Comparison of ENCODE assay signal across 15 cellular contexts in genomic region chr4:182074139-182074538, GRCh38.
DNase-seq lines count a peak whose midpoint lies in the region; ATAC-seq and TF ChIP-seq lines count a peak whose summit lies in the region.
"Had no signal": no experiment of that assay in that cellular context is flagged by ENCODE, and none has a peak within 500 bp of the region (broad histone marks: within the 10 kb centered on the region; RNA-seq: fewer than 3 reads in every experiment).

No MANE protein-coding gene starts in this region.

- H3K4me2 ChIP-seq in osteoblast (ENCODE audit: insufficient read depth, low read length), result no peak overlapping the region

- TF ChIP-seq CTCF in chondrocyte (IDR thresholded peaks at IDR 0.05), result peak; percentile 18
- no peak for TF ChIP-seq CTCF in nephron (IDR thresholded peaks at IDR 0.05; ENCODE audit: unreplicated experiment in 3 of 3)
- TF ChIP-seq CTCF in osteoblast (IDR thresholded peaks at IDR 0.05; ENCODE audit: extremely low read depth, low read depth, low read length), result no peak

- no peak overlapping the region for H3K27ac ChIP-seq in osteoblast (ENCODE audit: low read depth, low read length)

- ATAC-seq in GM21423 (IDR thresholded peaks at IDR 0.05; ENCODE audit: unreplicated experiment), result no peak
- ATAC-seq in stimulated activated memory B cell treated with anti-CD40 and anti-IgM and Interleukin-4, amounts not matched to agents 10 μg/mL and 1 μg/mL and 100 μg/mL, for 72 hours, result no peak
- ATAC-seq in GM19455 (IDR thresholded peaks at IDR 0.05; ENCODE audit: unreplicated experiment), result no peak

- H3K4me3 Mint-ChIP-seq in chondrocyte (ENCODE audit: unreplicated experiment) (no peak overlapping the region), nephron (no peak overlapping the region)
- no peak overlapping the region for H3K4me3 Mint-ChIP-seq in stimulated activated memory B cell treated with anti-CD40 and anti-IgM and Interleukin-4, amounts not matched to agents 10 μg/mL and 1 μg/mL and 100 μg/mL, for 72 hours
- H3K4me3 Mint-ChIP-seq: B cell; CD4-positive, alpha-beta T cell had no signal

- peak; percentile 10 to 50 for DNase-seq in HAP-1 (ENCODE audit: low spot score in 2 of 2)
- DNase-seq in chondrocyte (ENCODE audit: low spot score), result no peak
- DNase-seq in osteoblast (ENCODE audit: insufficient read length, low spot score, missing footprints), result peak; percentile 62
- DNase-seq in GOT3 (lab: John Stamatoyannopoulos, UW), result no peak
- DNase-seq: ACHN; C1 segment of cervical spinal cord; Calu3; CD4-positive, alpha-beta T cell; DMS 273 treated with DMSO at 0.1 percent for 48 hours had no signal

- peaks cover 42% of the 10 kb centered on the region for H3K36me3 Mint-ChIP-seq in chondrocyte (ENCODE audit: low read depth)
- peaks cover 5% of the 10 kb centered on the region for H3K36me3 Mint-ChIP-seq in nephron (ENCODE audit: low read depth)
- H3K36me3 Mint-ChIP-seq in stimulated activated memory B cell treated with anti-CD40 and anti-IgM and Interleukin-4, amounts not matched to agents 10 μg/mL and 1 μg/mL and 100 μg/mL, for 72 hours, result no peaks in the 10 kb centered on the region
- H3K36me3 Mint-ChIP-seq: IgD-negative memory B cell had no signal

- no peak overlapping the region for H2AFZ ChIP-seq in osteoblast (ENCODE audit: low read length)

- peaks cover 22% of the 10 kb centered on the region for H3K9me3 Mint-ChIP-seq in chondrocyte (ENCODE audit: low read depth)
- peaks cover 3% of the 10 kb centered on the region for H3K9me3 Mint-ChIP-seq in nephron
- H3K9me3 Mint-ChIP-seq in stimulated activated memory B cell treated with anti-CD40 and anti-IgM and Interleukin-4, amounts not matched to agents 10 μg/mL and 1 μg/mL and 100 μg/mL, for 72 hours, result peaks cover 6% of the 10 kb centered on the region

- H4K20me1 ChIP-seq in osteoblast (ENCODE audit: insufficient read depth, low read length), result no peaks in the 10 kb centered on the region

- peaks cover 9% of the 10 kb centered on the region; the same call in 1 of the 2 replicates for H3K4me1 ChIP-seq in HAP-1
- no peaks in the 10 kb centered on the region for H3K4me1 ChIP-seq in osteoblast (ENCODE audit: insufficient read depth, low read length)

- H3K27ac Mint-ChIP-seq in chondrocyte (ENCODE audit: unreplicated experiment), result no peak overlapping the region
- H3K27ac Mint-ChIP-seq in nephron, result peak overlapping the region; percentile 7 to 75 (median 61)
- no peak overlapping the region for H3K27ac Mint-ChIP-seq in stimulated activated memory B cell treated with anti-CD40 and anti-IgM and Interleukin-4, amounts not matched to agents 10 μg/mL and 1 μg/mL and 100 μg/mL, for 72 hours
- H3K27ac Mint-ChIP-seq: B cell; CD4-positive, alpha-beta T cell; IgD-negative memory B cell had no signal

- in situ Hi-C loops in HAP-1 (cut with MboI; ENCODE audit: low sequenced_read_pairs), result no loop called here

- H3K4me3 ChIP-seq in HAP-1, result no peak overlapping the region
- H3K4me3 ChIP-seq in osteoblast (ENCODE audit: insufficient read depth, low read length), result no peak overlapping the region

- H3K9me3 ChIP-seq in HAP-1 (no peaks in the 10 kb centered on the region), osteoblast (ENCODE audit: low read depth, low read length) (no peaks in the 10 kb centered on the region)

- H3K36me3 ChIP-seq in HAP-1 (replicated peaks), result no peaks in the 10 kb centered on the region
- no peaks in the 10 kb centered on the region for H3K36me3 ChIP-seq in osteoblast (ENCODE audit: insufficient read depth, low read length)

- H3K27me3 ChIP-seq in HAP-1 (ENCODE audit: low read depth) (no peaks in the 10 kb centered on the region), osteoblast (ENCODE audit: insufficient read depth, low read length) (no peaks in the 10 kb centered on the region)

- no peaks in the 10 kb centered on the region for H3K79me2 ChIP-seq in osteoblast (ENCODE audit: insufficient read depth, low read length)

- H3K4me1 Mint-ChIP-seq in chondrocyte (ENCODE audit: low read depth) (peaks cover 52% of the 10 kb centered on the region), nephron (peaks cover 17% of the 10 kb centered on the region)
- no peaks in the 10 kb centered on the region for H3K4me1 Mint-ChIP-seq in stimulated activated memory B cell treated with anti-CD40 and anti-IgM and Interleukin-4, amounts not matched to agents 10 μg/mL and 1 μg/mL and 100 μg/mL, for 72 hours
- H3K4me1 Mint-ChIP-seq: B cell, IgD-negative memory B cell had no signal

- H3K27me3 Mint-ChIP-seq in chondrocyte (ENCODE audit: low read depth) (no peaks in the 10 kb centered on the region), nephron (ENCODE audit: low read depth) (no peaks in the 10 kb centered on the region)
- H3K27me3 Mint-ChIP-seq in stimulated activated memory B cell treated with anti-CD40 and anti-IgM and Interleukin-4, amounts not matched to agents 10 μg/mL and 1 μg/mL and 100 μg/mL, for 72 hours, result no peaks in the 10 kb centered on the region
- H3K27me3 Mint-ChIP-seq: B cell; CD4-positive, alpha-beta T cell; IgD-negative memory B cell had no signal

Comparison
In these comparisons a context has a peak if more than half of its experiments do, and no peak if none do; other contexts are left out.
1. DNase-seq: peak in HAP-1 (2 of 2) and osteoblast (single experiment); none in chondrocyte (single experiment) and GOT3 (single experiment).
2. H3K27ac Mint-ChIP-seq: peak in nephron (3 of 3); none in chondrocyte (single experiment) and stimulated activated memory B cell treated with anti-CD40 and anti-IgM and Interleukin-4, amounts not matched to agents 10 μg/mL and 1 μg/mL and 100 μg/mL, for 72 hours (single experiment).